Comparison of ENCODE assay signal across 1 cellular context in genomic region chr10:92328999-92329398, GRCh38.
TF ChIP-seq lines count a peak whose summit lies in the region.

No MANE protein-coding gene starts in this region.

TF ChIP-seq in HCT116, 20 proteins besides CTCF, POLR2A, EP300 and RAD21 (continued from another document):
- TF ChIP-seq ZFX (IDR thresholded peaks at IDR 0.05), result no peak
- peak; percentile 95 for TF ChIP-seq CEBPB (IDR thresholded peaks at IDR 0.05; ENCODE audit: low read depth)
- no peak for TF ChIP-seq YY1 (IDR thresholded peaks at IDR 0.05; ENCODE audit: extremely low read depth, insufficient replicate concordance, low read depth, low read length)
